ENCODE assay signal across 11 cellular contexts in genomic region chr3:2516762-2517441, GRCh38.
"Had no signal": no experiment of that assay in that cellular context is flagged by ENCODE, and none has a peak within 500 bp of the region (broad histone marks: within the 10 kb centered on the region; RNA-seq: fewer than 3 reads in every experiment).

No MANE protein-coding gene starts in this region.

- H3K4me1 ChIP-seq: stomach had no signal

- H3K36me3 ChIP-seq: stomach, thoracic aorta had no signal

- DNase-seq: activated effector memory CD4-positive, alpha-beta T cell treated with Interleukin-2 at 50 U/mL for 16 hours; activated T-cell treated with anti-CD3 and anti-CD28 coated beads, Interleukin-2, amount 50 U/mL, for 1 hour; amniotic stem cell; cortex of kidney; effector CD8-positive, alpha-beta T cell; kidney glomerular epithelial cell; stomach had no signal

- H3K4me3 ChIP-seq: skin epidermis, stomach, thoracic aorta had no signal

- H3K27me3 ChIP-seq: stomach had no signal

- ATAC-seq: activated CD4-positive, CD25-positive, alpha-beta regulatory T cell treated with anti-CD3 and anti-CD28 coated beads, Interleukin-2, amount 50 U/mL, for 24 hours had no signal

- H3K9me3 ChIP-seq: thoracic aorta had no signal

- FAIRE-seq: frontal cortex had no signal

- H3K27ac ChIP-seq: skin epidermis, stomach, thoracic aorta had no signal
